ENCODE assay signal across 8 cellular contexts in the genomic region with DNA sequence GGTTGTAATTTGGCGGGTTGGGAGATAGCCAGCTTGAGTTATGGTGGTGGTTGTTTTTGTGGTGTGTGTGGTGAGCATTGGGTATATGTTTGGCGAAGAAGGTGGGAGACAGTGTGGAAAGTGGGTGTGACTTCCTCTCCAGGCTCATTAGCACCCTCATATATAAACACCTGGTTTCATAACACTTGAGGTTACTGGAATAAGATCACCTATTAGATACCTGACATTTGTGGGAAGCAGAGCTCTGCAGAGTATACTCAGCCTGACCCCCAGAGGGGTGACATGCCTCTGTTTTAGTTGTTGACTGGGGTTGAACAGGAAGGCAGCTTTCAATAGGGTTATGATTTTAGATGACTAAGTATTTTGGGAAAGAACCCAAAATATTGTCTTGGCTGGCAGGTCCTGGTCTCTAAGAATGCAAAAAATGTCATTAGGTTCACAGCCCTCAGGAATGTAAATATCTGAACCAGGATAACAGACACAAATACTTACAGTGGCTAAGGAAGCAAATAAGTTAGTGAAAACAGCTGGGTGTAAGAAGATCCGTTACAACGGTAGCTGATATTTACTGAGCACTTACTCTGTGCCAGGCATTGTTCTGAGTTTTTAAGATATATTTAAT. TPM values are rescaled to one million over a fixed set of nuclear protein-coding genes. Genes with fewer than 3 reads are reported as not detected.
DNase-seq lines count a peak whose midpoint lies in the region; ATAC-seq and TF ChIP-seq lines count a peak whose summit lies in the region.

No MANE protein-coding gene starts in this region.

- 32 to 47% methylated on average over 4 of the region's 4 CpGs for WGBS in esophagus squamous epithelium, 2 donors

- no peaks in the 10 kb centered on the region for H3K36me3 ChIP-seq in CD8-positive, alpha-beta memory T cell (ENCODE audit: insufficient read depth, low read length)
- H3K36me3 ChIP-seq in RWPE2 (ENCODE audit: low read depth) = no peaks in the 10 kb centered on the region
- H3K36me3 ChIP-seq in esophagus squamous epithelium = peaks cover 0 to 33% (median 0%) of the 10 kb centered on the region in 3 donors
- H3K36me3 ChIP-seq in rectal smooth muscle tissue (ENCODE audit: control insufficient read depth, insufficient read depth, low read length) = peaks cover 9% of the 10 kb centered on the region

- TF ChIP-seq CTCF in RWPE2 (IDR thresholded peaks at IDR 0.05; ENCODE audit: poor library complexity, severe bottlenecking) (peak; percentile 36), esophagus squamous epithelium (IDR thresholded peaks at IDR 0.05) (no peak)

- intact Hi-C loops in esophagus squamous epithelium (cut with DNase I) = no loop called here

- H3K9me3 ChIP-seq in CD8-positive, alpha-beta memory T cell (ENCODE audit: low read length) = no peaks in the 10 kb centered on the region
- H3K9me3 ChIP-seq in RWPE2 (ENCODE audit: severe bottlenecking) (no peaks in the 10 kb centered on the region), esophagus squamous epithelium (peaks cover 0 to 6% (median 0%) of the 10 kb centered on the region in 3 donors)

- no peak for DNase-seq in CD8-positive, alpha-beta memory T cell
- DNase-seq in RWPE2 (ENCODE audit: low spot score) = no peak
- no peak for DNase-seq in esophagus squamous epithelium (lab: John Stamatoyannopoulos, UW)
- DNase-seq in effector CD4-positive, alpha-beta T cell = no peak
- DNase-seq in SIG-M5 treated with dmso at 0.1 percent for 504 hours (lab: John Stamatoyannopoulos, UW; ENCODE audit: unreplicated experiment) = no peak
- DNase-seq in COLO829 (ENCODE audit: low spot score) = no peak

- no peak overlapping the region for H3K4me3 ChIP-seq in CD8-positive, alpha-beta memory T cell (ENCODE audit: low read length)
- H3K4me3 ChIP-seq in RWPE2 (ENCODE audit: severe bottlenecking) (no peak overlapping the region), esophagus squamous epithelium (no peak overlapping the region), rectal smooth muscle tissue (ENCODE audit: low read length) (no peak overlapping the region)

- H3K27me3 Mint-ChIP-seq in CD8-positive, alpha-beta memory T cell = peaks cover 0 to 4% of the 10 kb centered on the region in 2 donors

- peak overlapping the region in 2 of 7 donors; percentile 1 to 12 for H3K4me3 Mint-ChIP-seq in CD8-positive, alpha-beta memory T cell

- peak overlapping the region in 6 of 8 donors; percentile 22 to 52 (median 32) for H3K27ac Mint-ChIP-seq in CD8-positive, alpha-beta memory T cell

- CTCF ChIA-PET in CD8-positive, alpha-beta memory T cell (lab: Charles Lee) = interaction anchor here (1.2 kb wide), 1 partner anchor 9 kb away, joined by 3 read pairs; no protein-coding TSS in a partner anchor

- TF ChIP-seq POLR2A in esophagus squamous epithelium (IDR thresholded peaks at IDR 0.05) = no peak

- no peaks in the 10 kb centered on the region for H3K27me3 ChIP-seq in CD8-positive, alpha-beta memory T cell (ENCODE audit: insufficient read depth, low read length, poor library complexity, severe bottlenecking)
- H3K27me3 ChIP-seq in RWPE2 (ENCODE audit: insufficient read depth, poor library complexity, severe bottlenecking) = no peaks in the 10 kb centered on the region
- no peaks in the 10 kb centered on the region for H3K27me3 ChIP-seq in esophagus squamous epithelium
- no peaks in the 10 kb centered on the region for H3K27me3 ChIP-seq in rectal smooth muscle tissue (ENCODE audit: control insufficient read depth, insufficient read depth, low read length)

- peaks cover 13% of the 10 kb centered on the region for H3K4me1 ChIP-seq in CD8-positive, alpha-beta memory T cell (ENCODE audit: insufficient read depth, low read length)
- peaks cover 24% of the 10 kb centered on the region for H3K4me1 ChIP-seq in RWPE2 (ENCODE audit: insufficient read depth, poor library complexity, severe bottlenecking)
- H3K4me1 ChIP-seq in esophagus squamous epithelium = peaks cover 0 to 15% (median 11%) of the 10 kb centered on the region in 3 donors
- peaks cover 4% of the 10 kb centered on the region for H3K4me1 ChIP-seq in rectal smooth muscle tissue (ENCODE audit: control insufficient read depth, insufficient read depth, low read length)

- H3K9me3 Mint-ChIP-seq in CD8-positive, alpha-beta memory T cell = peaks cover 0 to 14% (median 4%) of the 10 kb centered on the region in 5 donors

- H3K9ac ChIP-seq in rectal smooth muscle tissue (ENCODE audit: low read length) = no peak overlapping the region

- H3K27ac ChIP-seq in CD8-positive, alpha-beta memory T cell (ENCODE audit: low read depth, low read length) = no peak overlapping the region
- peak overlapping the region; percentile 85 for H3K27ac ChIP-seq in RWPE2 (ENCODE audit: poor library complexity, severe bottlenecking)
- H3K27ac ChIP-seq in esophagus squamous epithelium = peak overlapping the region in 3 of 4 donors; percentile 57 to 60 (median 57)
- peak overlapping the region; percentile 2 for H3K27ac ChIP-seq in rectal smooth muscle tissue (ENCODE audit: low read depth, low read length)

- POLR2A ChIA-PET in CD8-positive, alpha-beta memory T cell (lab: Charles Lee) = no interaction called here

- peak; percentile 90 for ATAC-seq in RWPE2 (ENCODE audit: low read depth)
- ATAC-seq in HG03442 (IDR thresholded peaks at IDR 0.05; ENCODE audit: unreplicated experiment) = no peak

- H3K36me3 Mint-ChIP-seq in CD8-positive, alpha-beta memory T cell = peaks cover 0 to 3% (median 0%) of the 10 kb centered on the region in 3 donors

- H3K4me1 Mint-ChIP-seq in CD8-positive, alpha-beta memory T cell = peaks cover 10 to 20% (median 15%) of the 10 kb centered on the region in 3 donors

RNA-seq across cellular contexts. Expression of a gene that starts 18.3 kb away (rescaled TPM):
- total RNA-seq in CD8-positive, alpha-beta memory T cell = 1 to 10 TPM; 4.0 to 4.8 TPM
- polyA plus RNA-seq in CD8-positive, alpha-beta memory T cell = 1.4 TPM
- 1 to 10 TPM in 2 of 4 donors, under 1 TPM in 2; 0.31 to 6.7 (median 2.4) TPM for total RNA-seq in esophagus squamous epithelium

RNA-seq across cellular contexts. Expression of a gene that starts 51.8 kb away (rescaled TPM):
- under 1 TPM; 0.07 to 0.13 TPM for total RNA-seq in CD8-positive, alpha-beta memory T cell
- polyA plus RNA-seq in CD8-positive, alpha-beta memory T cell = not detected
- 1 to 10 TPM in 2 of 4 donors, under 1 TPM in 2; 0.23 to 7.2 (median 2.8) TPM for total RNA-seq in esophagus squamous epithelium
